ENCODE assay signal across 8 cellular contexts in the genomic region with DNA sequence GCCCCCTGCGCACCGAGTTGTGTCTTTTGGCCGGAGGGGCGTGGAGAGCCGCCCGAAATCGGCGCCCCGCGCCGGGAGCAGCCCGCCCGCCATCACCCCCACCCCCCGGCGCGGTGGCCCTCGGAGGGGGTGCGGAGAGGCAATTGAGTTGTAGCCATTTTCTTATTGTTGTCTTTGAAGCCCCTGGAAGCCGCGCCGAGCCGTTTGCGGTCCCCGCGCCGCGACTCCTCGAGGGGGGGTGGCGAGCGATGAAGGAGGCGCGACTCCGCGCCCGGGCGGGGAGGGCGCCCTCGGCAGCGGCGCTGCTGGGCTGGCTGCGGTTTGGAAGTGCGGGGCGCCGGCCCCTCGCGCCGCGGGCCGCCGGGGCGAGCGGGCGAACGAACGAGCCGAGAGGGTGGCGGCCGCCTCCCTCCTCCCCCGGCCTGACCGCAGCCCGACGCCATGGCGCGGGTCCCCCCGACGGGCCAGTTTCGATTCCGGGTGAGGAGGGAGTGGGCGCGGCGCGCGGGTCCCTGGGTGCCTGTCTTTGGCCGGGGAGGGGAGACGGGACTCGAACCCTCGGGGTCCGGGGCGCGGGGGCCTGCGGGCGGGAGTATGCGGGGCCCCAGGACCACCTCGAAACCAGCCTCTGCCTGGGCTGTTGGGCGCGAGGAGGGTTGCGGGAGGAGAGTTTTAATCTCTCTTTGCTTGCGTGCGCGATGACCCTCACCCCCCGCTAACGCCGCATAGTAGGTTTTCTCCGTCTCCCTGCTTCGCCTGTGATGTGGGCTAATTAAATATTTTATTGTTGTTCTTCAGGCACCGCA. TPM values are rescaled to one million over a fixed set of nuclear protein-coding genes. Genes with fewer than 3 reads are reported as not detected.
DNase-seq lines count a peak whose midpoint lies in the region; ATAC-seq and TF ChIP-seq lines count a peak whose summit lies in the region.

No MANE protein-coding gene starts in this region.

- no peaks in the 10 kb centered on the region for H3K79me1 ChIP-seq in neuronal stem cell (ENCODE audit: low read depth, low read length)

- DNase-seq in EL (peak; percentile 43), NCI-H2171 treated with DMSO at 0.1 percent for 48 hours (lab: John Stamatoyannopoulos, UW) (peak; percentile 35), foreskin keratinocyte (no peak), neuronal stem cell (ENCODE audit: low spot score) (no peak), upper lobe of left lung (peak; percentile 57 to 94), HT-29 (ENCODE audit: low spot score) (no peak)
- peak; percentile 53 for DNase-seq in activated T-helper 9 cell treated with anti-CD3 and anti-CD28 coated beads, Interleukin-2, amount 50 U/mL, for 16 hours (ENCODE audit: low read depth)

- TF ChIP-seq CTCF in foreskin keratinocyte (conservative IDR thresholded peaks at IDR 0.05) (peak; percentile 11), upper lobe of left lung (IDR thresholded peaks at IDR 0.05) (no peak)

- H3K27me3 ChIP-seq in foreskin keratinocyte (no peaks in the 10 kb centered on the region), neuronal stem cell (ENCODE audit: control insufficient read depth in 3 of 3, insufficient read depth in 3 of 3, low read depth in 1 of 3, low read length in 3 of 3) (peaks cover 0 to 4% (median 0%) of the 10 kb centered on the region in 3 experiments), upper lobe of left lung (no peaks in the 10 kb centered on the region)

- H3K14ac ChIP-seq in neuronal stem cell (ENCODE audit: low read length), result peak overlapping the region; percentile 86

- peak overlapping the region; percentile 68 for H2BK120ac ChIP-seq in neuronal stem cell (ENCODE audit: low read depth, low read length)

- no peak overlapping the region for H4K91ac ChIP-seq in neuronal stem cell (ENCODE audit: low read depth, low read length, poor library complexity)

- H2AK5ac ChIP-seq in neuronal stem cell (ENCODE audit: low read depth, low read length), result peak overlapping the region; percentile 91

- peak overlapping the region; percentile 97 for H2BK5ac ChIP-seq in neuronal stem cell (ENCODE audit: low read length)

- H3K36me3 ChIP-seq in neuronal stem cell (replicated peaks in 1 of 2; ENCODE audit: control insufficient read depth in 2 of 2, insufficient read depth in 2 of 2, low read length in 2 of 2) (peaks cover 2 to 44% of the 10 kb centered on the region in 2 donors), upper lobe of left lung (no peaks in the 10 kb centered on the region)

- H3K27ac ChIP-seq in foreskin keratinocyte (peak overlapping the region; percentile 76), neuronal stem cell (replicated peaks; ENCODE audit: low read length) (peak overlapping the region; percentile 53), upper lobe of left lung (peak overlapping the region; percentile 93 to 97 (median 95))

- H3K4ac ChIP-seq in neuronal stem cell (ENCODE audit: low read length), result peak overlapping the region; percentile 87

- H2AFZ ChIP-seq in neuronal stem cell (ENCODE audit: low read length), result peak overlapping the region; percentile 49

- H3K4me2 ChIP-seq in neuronal stem cell (ENCODE audit: insufficient read depth, low read length, poor library complexity, severe bottlenecking), result peak overlapping the region; percentile 43

- peak overlapping the region; percentile 98 for H3K18ac ChIP-seq in neuronal stem cell (ENCODE audit: low read length)

- H3K4me1 ChIP-seq in foreskin keratinocyte (peaks cover 8% of the 10 kb centered on the region), neuronal stem cell (ENCODE audit: control insufficient read depth in 2 of 2, insufficient read depth in 1 of 2, low read depth in 1 of 2, low read length in 2 of 2) (peaks cover 4 to 21% of the 10 kb centered on the region in 2 donors), upper lobe of left lung (peaks cover 21 to 38% (median 28%) of the 10 kb centered on the region in 4 donors)

- TF ChIP-seq EP300 in upper lobe of left lung (IDR thresholded peaks at IDR 0.05), result no peak

- no peak for ATAC-seq in foreskin keratinocyte
- ATAC-seq in upper lobe of left lung (ENCODE audit: low FRiP score in 2 of 2), result peak in 1 of 2 donors; percentile 8
- no peak for ATAC-seq in GM19395 (IDR thresholded peaks at IDR 0.05; ENCODE audit: unreplicated experiment)

- H3K4me3 ChIP-seq in neuronal stem cell (ENCODE audit: low read length in 2 of 2), result peak overlapping the region; percentile 58 to 93
- H3K4me3 ChIP-seq in upper lobe of left lung, result peak overlapping the region; percentile 68 to 98 (median 87)

- H3K9me3 ChIP-seq in neuronal stem cell (replicated peaks in 1 of 2; ENCODE audit: control insufficient read depth in 2 of 2, insufficient read depth in 1 of 2, low read depth in 1 of 2, low read length in 2 of 2) (peaks cover 0 to 3% of the 10 kb centered on the region in 2 donors), upper lobe of left lung (no peaks in the 10 kb centered on the region)

- peak overlapping the region; percentile 47 for H3K23ac ChIP-seq in neuronal stem cell (ENCODE audit: low read depth, low read length, poor library complexity)

- peak overlapping the region; percentile 32 for H2BK12ac ChIP-seq in neuronal stem cell (ENCODE audit: low read length)

- peak overlapping the region; percentile 89 for H3K9ac ChIP-seq in neuronal stem cell (ENCODE audit: low read depth, low read length, poor library complexity)

- TF ChIP-seq POLR2A in upper lobe of left lung (IDR thresholded peaks at IDR 0.05), result no peak

- no peak overlapping the region for H4K8ac ChIP-seq in neuronal stem cell (ENCODE audit: low read depth, low read length)

- peak overlapping the region; percentile 42 for H2BK15ac ChIP-seq in neuronal stem cell (ENCODE audit: low read length)

- no CpG with 5 or more reads among the region's 96 CpGs for WGBS in neuronal stem cell (ENCODE audit: extremely low coverage in 2 of 2, insufficient read length in 2 of 2, insufficient replicate concordance in 1 of 2), 2 donors
- 0 to 4% methylated on average over 9 to 38 of the region's 96 CpGs for WGBS in upper lobe of left lung, 2 donors

RNA-seq across cellular contexts. Expression of a gene that starts 1.3 kb away (rescaled TPM):
- total RNA-seq in foreskin keratinocyte, result 14.0 and 15.1 TPM in 2 replicates
- polyA plus RNA-seq in foreskin keratinocyte, result 3.2 and 4.0 TPM in 2 replicates
- 257 TPM for polyA plus RNA-seq in neuronal stem cell (2013, experiment 1 of 2)
- polyA plus RNA-seq in neuronal stem cell (2013, experiment 2 of 2), result 256 TPM
- 100 to 1,000 TPM in 1 of 6 donors, 10 to 100 TPM in 5; 37.7 to 152 (median 46.7) TPM for total RNA-seq in upper lobe of left lung
- total RNA-seq in HT-29 (2014; rRNA removed; shearing (Covaris generic)), result 16.1 and 18.3 TPM in 2 replicates

Comparison
In these comparisons a context has a peak if more than half of its experiments do, and no peak if none do; other contexts are left out.
1. DNase-seq: peak in EL (single experiment), NCI-H2171 treated with DMSO at 0.1 percent for 48 hours (single experiment), activated T-helper 9 cell treated with anti-CD3 and anti-CD28 coated beads, Interleukin-2, amount 50 U/mL, for 16 hours (single experiment) and upper lobe of left lung (2 of 2); none in foreskin keratinocyte (0 of 2), neuronal stem cell (single experiment) and HT-29 (single experiment).
2. Peak in every context shown above with its lines, with median percentiles within 50 percentile points of each other: H3K27ac ChIP-seq.